13 cellular contexts compared by ENCODE assay signal in the genomic region with DNA sequence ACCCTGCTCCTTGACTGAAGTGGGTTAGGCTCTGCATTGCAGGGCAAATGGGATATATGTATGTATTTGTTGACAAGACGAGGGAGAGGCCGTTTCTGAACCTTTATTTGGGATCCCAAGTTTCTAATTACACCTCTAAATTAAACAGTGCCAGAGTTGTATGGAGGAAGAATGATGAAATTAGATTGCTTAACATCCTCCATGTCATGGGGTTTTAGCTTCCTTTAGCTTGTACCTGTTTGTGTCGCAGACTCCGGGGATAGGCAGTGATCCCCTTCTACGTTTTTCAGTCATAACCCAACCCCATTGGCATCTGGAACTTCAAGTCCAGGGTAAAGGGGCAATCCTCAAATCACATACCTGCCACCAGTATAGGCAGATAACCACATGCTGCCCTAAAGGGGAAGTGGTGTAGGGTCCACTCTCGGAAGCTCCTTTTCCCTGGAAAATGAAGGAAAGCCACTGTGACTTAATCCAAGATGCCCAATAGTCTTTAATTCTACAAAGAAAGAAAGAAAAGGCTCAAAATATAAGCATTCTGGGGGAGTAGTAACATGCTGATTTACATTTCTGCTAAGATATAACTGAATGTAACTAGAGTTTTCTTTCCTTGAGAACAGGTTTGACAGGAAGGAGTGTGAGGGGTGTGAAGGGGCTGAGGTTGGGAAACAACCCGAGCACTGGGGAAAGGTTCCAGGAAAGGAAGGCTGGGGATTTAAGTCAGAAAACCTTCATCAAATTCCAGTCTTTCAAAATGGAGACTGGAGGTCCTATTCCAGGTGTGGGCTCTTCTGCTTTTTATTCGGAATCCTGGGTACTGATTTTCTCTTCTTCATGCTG.
A peak's percentile ranks its signal among the peaks of the same experiment; 100 is the strongest.
DNase-seq lines count a peak whose midpoint lies in the region; ATAC-seq and TF ChIP-seq lines count a peak whose summit lies in the region.
"Had no signal": no experiment of that assay in that cellular context is flagged by ENCODE, and none has a peak within 500 bp of the region (broad histone marks: within the 10 kb centered on the region; RNA-seq: fewer than 3 reads in every experiment).

No MANE protein-coding gene starts in this region.

- H3K4me3 ChIP-seq in mesenchymal stem cell (ENCODE audit: insufficient read depth in 1 of 2, low read depth in 1 of 2, low read length in 2 of 2) (peak overlapping the region in 1 of 2 experiments; percentile 16), upper lobe of left lung (no peak overlapping the region)
- H3K4me3 ChIP-seq: colonic mucosa had no signal

- no peaks in the 10 kb centered on the region for H3K9me3 ChIP-seq in mesenchymal stem cell (ENCODE audit: control insufficient read depth, low read length)
- no peaks in the 10 kb centered on the region for H3K9me3 ChIP-seq in upper lobe of left lung
- H3K9me3 ChIP-seq: colonic mucosa had no signal

- no peak overlapping the region for H3K23ac ChIP-seq in mesenchymal stem cell (ENCODE audit: low read length in 2 of 2)

- no peak overlapping the region for H3K4ac ChIP-seq in mesenchymal stem cell (ENCODE audit: low read depth in 1 of 2, low read length in 2 of 2)

- TF ChIP-seq CTCF in upper lobe of left lung (IDR thresholded peaks at IDR 0.05) = no peak

- ATAC-seq in upper lobe of left lung (ENCODE audit: low FRiP score in 2 of 2) = peak in 1 of 2 donors; percentile 38

- over 99% methylated on average over 5 of the region's 8 CpGs for WGBS in mesenchymal stem cell
- 47 to 56% methylated on average over 8 of the region's 8 CpGs for WGBS in upper lobe of left lung, 2 donors

- peak overlapping the region; percentile 5 for H2AK5ac ChIP-seq in mesenchymal stem cell (ENCODE audit: low read length, severe bottlenecking)

- no peak overlapping the region for H2BK5ac ChIP-seq in mesenchymal stem cell (ENCODE audit: low read depth, low read length, poor library complexity, severe bottlenecking)

- no peak overlapping the region for H2BK15ac ChIP-seq in mesenchymal stem cell (ENCODE audit: low read depth, poor library complexity, severe bottlenecking)

- H4K8ac ChIP-seq in mesenchymal stem cell (ENCODE audit: low read length) = no peak overlapping the region

- peak in 1 of 4 donors; percentile 51 for TF ChIP-seq EP300 in upper lobe of left lung (IDR thresholded peaks at IDR 0.05)

- no peak overlapping the region for H2BK120ac ChIP-seq in mesenchymal stem cell (ENCODE audit: low read depth, low read length)

- H3K4me2 ChIP-seq in mesenchymal stem cell (ENCODE audit: low read length, poor library complexity, severe bottlenecking) = no peak overlapping the region

- no peak for TF ChIP-seq POLR2A in upper lobe of left lung (IDR thresholded peaks at IDR 0.05)

- no peak overlapping the region for H4K91ac ChIP-seq in mesenchymal stem cell (ENCODE audit: low read length)

- DNase-seq in NOMO-1 treated with DMSO at 0.1 percent for 48 hours (lab: John Stamatoyannopoulos, UW; ENCODE audit: unreplicated experiment) (peak; percentile 8), NOMO-1 treated with dmso at 0.1 percent for 144 hours (lab: John Stamatoyannopoulos, UW; ENCODE audit: unreplicated experiment) (no peak), caudate nucleus (lab: John Stamatoyannopoulos, UW) (peak in 1 of 61 donors; percentile 15), mesenchymal stem cell (no peak), upper lobe of left lung (peak in 1 of 2 donors; percentile 42), occipital lobe (lab: John Stamatoyannopoulos, UW) (no peak), GM03348 (ENCODE audit: low spot score) (no peak), NCI-H1417 (lab: John Stamatoyannopoulos, UW) (no peak)
- DNase-seq: activated naive CD4-positive, alpha-beta T cell treated with anti-CD3 and anti-CD28 coated beads, Interleukin-2, amount 10 ng/mL, durations not matched to agents 7 days and 5 days; colonic mucosa; naive B cell; NCI-H526 treated with DMSO at 0.1 percent for 48 hours; SHP77 treated with DMSO at 0.1 percent for 48 hours had no signal

- H3K27me3 ChIP-seq in mesenchymal stem cell (ENCODE audit: control insufficient read depth in 1 of 2, insufficient read depth in 1 of 2, low read length in 2 of 2) (no peaks in the 10 kb centered on the region), upper lobe of left lung (no peaks in the 10 kb centered on the region)
- H3K27me3 ChIP-seq: colonic mucosa had no signal

- H3K36me3 ChIP-seq in mesenchymal stem cell (ENCODE audit: control insufficient read depth in 1 of 2, insufficient read depth in 2 of 2, low read depth in 1 of 2, low read length in 2 of 2) (peaks cover 0 to 57% of the 10 kb centered on the region in 2 experiments), upper lobe of left lung (peaks cover 5 to 18% (median 8%) of the 10 kb centered on the region in 4 donors)
- H3K36me3 ChIP-seq: colonic mucosa had no signal

- peaks cover 2% of the 10 kb centered on the region for H3K79me1 ChIP-seq in mesenchymal stem cell (replicated peaks; ENCODE audit: low read length, poor library complexity, severe bottlenecking)

- no peak overlapping the region for H3K14ac ChIP-seq in mesenchymal stem cell (ENCODE audit: low read length in 2 of 2)

- no peak overlapping the region for H3K18ac ChIP-seq in mesenchymal stem cell (ENCODE audit: low read depth in 1 of 2, low read length in 2 of 2)

- no peak overlapping the region for H2AFZ ChIP-seq in mesenchymal stem cell (ENCODE audit: low read depth, low read length)

- H3K27ac ChIP-seq in caudate nucleus (ENCODE audit: low read depth, low read length) (peak overlapping the region; percentile 83), mesenchymal stem cell (ENCODE audit: low read length, poor library complexity, severe bottlenecking) (no peak overlapping the region), upper lobe of left lung (peak overlapping the region; percentile 41 to 85 (median 68))
- H3K27ac ChIP-seq: colonic mucosa had no signal

- H2BK12ac ChIP-seq in mesenchymal stem cell (ENCODE audit: low read length in 2 of 2) = no peak overlapping the region

- H3K9ac ChIP-seq in mesenchymal stem cell (ENCODE audit: low read length) = no peak overlapping the region

- peaks cover 12% of the 10 kb centered on the region for H3K4me1 ChIP-seq in mesenchymal stem cell (ENCODE audit: control insufficient read depth, insufficient read depth, low read depth, low read length)
- peaks cover 42 to 54% (median 48%) of the 10 kb centered on the region in 4 donors for H3K4me1 ChIP-seq in upper lobe of left lung
- H3K4me1 ChIP-seq: colonic mucosa had no signal
